Comparison of ENCODE assay signal across 3 cellular contexts in genomic region chr11:118915396-118915795, GRCh38.
TF ChIP-seq lines count a peak whose summit lies in the region.

No MANE protein-coding gene starts in this region.

TF ChIP-seq in SK-N-SH, 30 proteins besides CTCF, POLR2A, EP300 and RAD21:
- TF ChIP-seq MXI1 (IDR thresholded peaks at IDR 0.05; ENCODE audit: low read depth, low read length) (no peak), YY1 (IDR thresholded peaks at IDR 0.05; ENCODE audit: low read depth) (no peak), FOXJ3 (CRISPR knock-in tag; IDR thresholded peaks at IDR 0.05) (no peak), FOSL2 (IDR thresholded peaks at IDR 0.05; ENCODE audit: borderline replicate concordance, low read depth) (no peak), NRF1 (IDR thresholded peaks at IDR 0.05; ENCODE audit: low read depth, low read length) (no peak), SIN3A (IDR thresholded peaks at IDR 0.05; ENCODE audit: borderline replicate concordance, low read depth, low read length) (no peak), RFX5 (IDR thresholded peaks at IDR 0.05; ENCODE audit: low read length) (no peak), FOXM1 (IDR thresholded peaks at IDR 0.05; ENCODE audit: low read depth) (no peak), USF2 (IDR thresholded peaks at IDR 0.05; ENCODE audit: borderline replicate concordance, low read depth, low read length) (no peak), SMC3 (IDR thresholded peaks at IDR 0.05; ENCODE audit: low read depth, low read length) (no peak), MEF2A (IDR thresholded peaks at IDR 0.05; ENCODE audit: borderline replicate concordance, low read depth) (no peak), JUND (IDR thresholded peaks at IDR 0.05) (no peak), TAF1 (IDR thresholded peaks at IDR 0.05; ENCODE audit: borderline replicate concordance, low read depth, low read length) (no peak), ELF1 (IDR thresholded peaks at IDR 0.05) (no peak), CHD2 (IDR thresholded peaks at IDR 0.05; ENCODE audit: low read length, partially characterized antibody) (no peak)
- TF ChIP-seq, protein P1, sequence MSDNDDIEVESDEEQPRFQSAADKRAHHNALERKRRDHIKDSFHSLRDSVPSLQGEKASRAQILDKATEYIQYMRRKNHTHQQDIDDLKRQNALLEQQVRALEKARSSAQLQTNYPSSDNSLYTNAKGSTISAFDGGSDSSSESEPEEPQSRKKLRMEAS (IDR thresholded peaks at IDR 0.05; ENCODE audit: low read depth): no peak
- TF ChIP-seq, protein P2, sequence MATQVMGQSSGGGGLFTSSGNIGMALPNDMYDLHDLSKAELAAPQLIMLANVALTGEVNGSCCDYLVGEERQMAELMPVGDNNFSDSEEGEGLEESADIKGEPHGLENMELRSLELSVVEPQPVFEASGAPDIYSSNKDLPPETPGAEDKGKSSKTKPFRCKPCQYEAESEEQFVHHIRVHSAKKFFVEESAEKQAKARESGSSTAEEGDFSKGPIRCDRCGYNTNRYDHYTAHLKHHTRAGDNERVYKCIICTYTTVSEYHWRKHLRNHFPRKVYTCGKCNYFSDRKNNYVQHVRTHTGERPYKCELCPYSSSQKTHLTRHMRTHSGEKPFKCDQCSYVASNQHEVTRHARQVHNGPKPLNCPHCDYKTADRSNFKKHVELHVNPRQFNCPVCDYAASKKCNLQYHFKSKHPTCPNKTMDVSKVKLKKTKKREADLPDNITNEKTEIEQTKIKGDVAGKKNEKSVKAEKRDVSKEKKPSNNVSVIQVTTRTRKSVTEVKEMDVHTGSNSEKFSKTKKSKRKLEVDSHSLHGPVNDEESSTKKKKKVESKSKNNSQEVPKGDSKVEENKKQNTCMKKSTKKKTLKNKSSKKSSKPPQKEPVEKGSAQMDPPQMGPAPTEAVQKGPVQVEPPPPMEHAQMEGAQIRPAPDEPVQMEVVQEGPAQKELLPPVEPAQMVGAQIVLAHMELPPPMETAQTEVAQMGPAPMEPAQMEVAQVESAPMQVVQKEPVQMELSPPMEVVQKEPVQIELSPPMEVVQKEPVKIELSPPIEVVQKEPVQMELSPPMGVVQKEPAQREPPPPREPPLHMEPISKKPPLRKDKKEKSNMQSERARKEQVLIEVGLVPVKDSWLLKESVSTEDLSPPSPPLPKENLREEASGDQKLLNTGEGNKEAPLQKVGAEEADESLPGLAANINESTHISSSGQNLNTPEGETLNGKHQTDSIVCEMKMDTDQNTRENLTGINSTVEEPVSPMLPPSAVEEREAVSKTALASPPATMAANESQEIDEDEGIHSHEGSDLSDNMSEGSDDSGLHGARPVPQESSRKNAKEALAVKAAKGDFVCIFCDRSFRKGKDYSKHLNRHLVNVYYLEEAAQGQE (IDR thresholded peaks at IDR 0.05; ENCODE audit: low read depth, low read length): no peak
TF ChIP-seq in SK-N-SH: peak in this region for 0.

TF ChIP-seq in SK-N-SH treated with all-trans-retinoic acid at 6 μM for 48 hours, 23 proteins besides CTCF, POLR2A, EP300 and RAD21 (continues in another document):
- no peak for TF ChIP-seq RARB (CRISPR knock-in tag; IDR thresholded peaks at IDR 0.05)
- TF ChIP-seq SNAI2 (CRISPR knock-in tag; IDR thresholded peaks at IDR 0.05): no peak
- no peak for TF ChIP-seq TCF4 (CRISPR knock-in tag; IDR thresholded peaks at IDR 0.05; ENCODE audit: borderline replicate concordance)
- no peak for TF ChIP-seq ZNF565 (CRISPR knock-in tag; conservative IDR thresholded peaks at IDR 0.05; ENCODE audit: low read depth)
- TF ChIP-seq POU6F1 (CRISPR knock-in tag; IDR thresholded peaks at IDR 0.05; ENCODE audit: borderline replicate concordance, low read depth): no peak
- no peak for TF ChIP-seq TOX (CRISPR knock-in tag; IDR thresholded peaks at IDR 0.05; ENCODE audit: borderline replicate concordance)
- no peak for TF ChIP-seq ZNF70 (CRISPR knock-in tag; IDR thresholded peaks at IDR 0.05)
- no peak for TF ChIP-seq ZFP3 (CRISPR knock-in tag; IDR thresholded peaks at IDR 0.05)
- no peak for TF ChIP-seq GLIS3 (CRISPR knock-in tag; IDR thresholded peaks at IDR 0.05)
- TF ChIP-seq PPARA (CRISPR knock-in tag; IDR thresholded peaks at IDR 0.05; ENCODE audit: borderline replicate concordance): no peak
- TF ChIP-seq ESRRG (CRISPR knock-in tag; IDR thresholded peaks at IDR 0.05): no peak
- TF ChIP-seq, protein P3, sequence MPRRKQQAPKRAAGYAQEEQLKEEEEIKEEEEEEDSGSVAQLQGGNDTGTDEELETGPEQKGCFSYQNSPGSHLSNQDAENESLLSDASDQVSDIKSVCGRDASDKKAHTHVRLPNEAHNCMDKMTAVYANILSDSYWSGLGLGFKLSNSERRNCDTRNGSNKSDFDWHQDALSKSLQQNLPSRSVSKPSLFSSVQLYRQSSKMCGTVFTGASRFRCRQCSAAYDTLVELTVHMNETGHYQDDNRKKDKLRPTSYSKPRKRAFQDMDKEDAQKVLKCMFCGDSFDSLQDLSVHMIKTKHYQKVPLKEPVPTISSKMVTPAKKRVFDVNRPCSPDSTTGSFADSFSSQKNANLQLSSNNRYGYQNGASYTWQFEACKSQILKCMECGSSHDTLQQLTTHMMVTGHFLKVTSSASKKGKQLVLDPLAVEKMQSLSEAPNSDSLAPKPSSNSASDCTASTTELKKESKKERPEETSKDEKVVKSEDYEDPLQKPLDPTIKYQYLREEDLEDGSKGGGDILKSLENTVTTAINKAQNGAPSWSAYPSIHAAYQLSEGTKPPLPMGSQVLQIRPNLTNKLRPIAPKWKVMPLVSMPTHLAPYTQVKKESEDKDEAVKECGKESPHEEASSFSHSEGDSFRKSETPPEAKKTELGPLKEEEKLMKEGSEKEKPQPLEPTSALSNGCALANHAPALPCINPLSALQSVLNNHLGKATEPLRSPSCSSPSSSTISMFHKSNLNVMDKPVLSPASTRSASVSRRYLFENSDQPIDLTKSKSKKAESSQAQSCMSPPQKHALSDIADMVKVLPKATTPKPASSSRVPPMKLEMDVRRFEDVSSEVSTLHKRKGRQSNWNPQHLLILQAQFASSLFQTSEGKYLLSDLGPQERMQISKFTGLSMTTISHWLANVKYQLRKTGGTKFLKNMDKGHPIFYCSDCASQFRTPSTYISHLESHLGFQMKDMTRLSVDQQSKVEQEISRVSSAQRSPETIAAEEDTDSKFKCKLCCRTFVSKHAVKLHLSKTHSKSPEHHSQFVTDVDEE (CRISPR knock-in tag; IDR thresholded peaks at IDR 0.05): no peak
- TF ChIP-seq ZFP30 (CRISPR knock-in tag; IDR thresholded peaks at IDR 0.05): no peak
- TF ChIP-seq, protein P4, sequence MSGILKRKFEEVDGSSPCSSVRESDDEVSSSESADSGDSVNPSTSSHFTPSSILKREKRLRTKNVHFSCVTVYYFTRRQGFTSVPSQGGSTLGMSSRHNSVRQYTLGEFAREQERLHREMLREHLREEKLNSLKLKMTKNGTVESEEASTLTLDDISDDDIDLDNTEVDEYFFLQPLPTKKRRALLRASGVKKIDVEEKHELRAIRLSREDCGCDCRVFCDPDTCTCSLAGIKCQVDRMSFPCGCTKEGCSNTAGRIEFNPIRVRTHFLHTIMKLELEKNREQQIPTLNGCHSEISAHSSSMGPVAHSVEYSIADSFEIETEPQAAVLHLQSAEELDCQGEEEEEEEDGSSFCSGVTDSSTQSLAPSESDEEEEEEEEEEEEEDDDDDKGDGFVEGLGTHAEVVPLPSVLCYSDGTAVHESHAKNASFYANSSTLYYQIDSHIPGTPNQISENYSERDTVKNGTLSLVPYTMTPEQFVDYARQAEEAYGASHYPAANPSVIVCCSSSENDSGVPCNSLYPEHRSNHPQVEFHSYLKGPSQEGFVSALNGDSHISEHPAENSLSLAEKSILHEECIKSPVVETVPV (CRISPR knock-in tag; IDR thresholded peaks at IDR 0.05): no peak
- no peak for TF ChIP-seq CREB5 (CRISPR knock-in tag; IDR thresholded peaks at IDR 0.05; ENCODE audit: low read depth)

TF ChIP-seq in HepG2, 621 proteins besides CTCF, POLR2A, EP300 and RAD21:
- TF ChIP-seq MAZ (IDR thresholded peaks at IDR 0.05; ENCODE audit: borderline replicate concordance, low read depth, low read length) (no peak), MAZ (CRISPR knock-in tag; IDR thresholded peaks at IDR 0.05; ENCODE audit: low read depth) (no peak), ZNF557 (CRISPR knock-in tag; IDR thresholded peaks at IDR 0.05) (no peak), ZC3H4 (CRISPR knock-in tag; IDR thresholded peaks at IDR 0.05; ENCODE audit: borderline replicate concordance) (no peak), SIX1 (CRISPR knock-in tag; IDR thresholded peaks at IDR 0.05; ENCODE audit: borderline replicate concordance) (no peak), DR1 (CRISPR knock-in tag; IDR thresholded peaks at IDR 0.05) (no peak), ZFYVE20 (CRISPR knock-in tag; IDR thresholded peaks at IDR 0.05; ENCODE audit: borderline replicate concordance, low read depth) (no peak), ZNF780A (CRISPR knock-in tag; IDR thresholded peaks at IDR 0.05) (no peak), SIX4 (CRISPR knock-in tag; IDR thresholded peaks at IDR 0.05) (no peak), GLMP (CRISPR knock-in tag; IDR thresholded peaks at IDR 0.05; ENCODE audit: borderline replicate concordance) (no peak), NFE2 (CRISPR knock-in tag; IDR thresholded peaks at IDR 0.05) (no peak), MXI1 (IDR thresholded peaks at IDR 0.05; ENCODE audit: borderline replicate concordance, low read depth, low read length) (no peak), ADNP (CRISPR knock-in tag; IDR thresholded peaks at IDR 0.05) (no peak), CREB1 (IDR thresholded peaks at IDR 0.05) (no peak), CREB1 (CRISPR knock-in tag; IDR thresholded peaks at IDR 0.05) (no peak), U2AF1 (optimal IDR thresholded peaks at IDR 0.05; ENCODE audit: low read depth, low read length) (no peak), ZNF101 (CRISPR knock-in tag; IDR thresholded peaks at IDR 0.05; ENCODE audit: borderline replicate concordance, low read depth) (no peak), ZNF232 (CRISPR knock-in tag; IDR thresholded peaks at IDR 0.05; ENCODE audit: borderline replicate concordance) (no peak)
TF ChIP-seq in HepG2: peak in this region for 0.
